In genomic region chr3:169658311-169658931, GRCh38 we compare ENCODE assay signal across 11 cellular contexts. TPM values are rescaled to one million over a fixed set of nuclear protein-coding genes. Genes with fewer than 3 reads are reported as not detected.
A peak's percentile ranks its signal among the peaks of the same experiment; 100 is the strongest.
DNase-seq lines count a peak whose midpoint lies in the region; ATAC-seq and TF ChIP-seq lines count a peak whose summit lies in the region.
"Had no signal": no experiment of that assay in that cellular context is flagged by ENCODE, and none has a peak within 500 bp of the region (broad histone marks: within the 10 kb centered on the region; RNA-seq: fewer than 3 reads in every experiment).

No MANE protein-coding gene starts in this region.

- peak overlapping the region; percentile 55 for H2BK5ac ChIP-seq in neuronal stem cell (ENCODE audit: low read length)

- H3K27ac ChIP-seq in heart left ventricle (peak overlapping the region; percentile 28 to 96 (median 88)), neuronal stem cell (replicated peaks; ENCODE audit: low read length) (no peak overlapping the region)

- H2BK15ac ChIP-seq in neuronal stem cell (ENCODE audit: low read length), result peak overlapping the region; percentile 88

- TF ChIP-seq CTCF in WI38 (IDR thresholded peaks at IDR 0.05; ENCODE audit: low read depth, low read length) (no peak), heart left ventricle (IDR thresholded peaks at IDR 0.05) (no peak), GM13976 (IDR thresholded peaks at IDR 0.05; ENCODE audit: borderline replicate concordance, control extremely low read depth, extremely low read depth, insufficient read depth, missing control alignments) (no peak)

- TF ChIP-seq POLR2A in heart left ventricle (IDR thresholded peaks at IDR 0.05), result no peak

- in situ Hi-C loops in GM13976 (cut with MboI; ENCODE audit: low sequenced_read_pairs, unreplicated experiment), result loop anchor here (25.0 kb wide), 1 partner anchor 521 kb away; no protein-coding TSS in a partner anchor

- peak overlapping the region; percentile 90 for H3K18ac ChIP-seq in neuronal stem cell (ENCODE audit: low read length)

- H3K4me2 ChIP-seq in neuronal stem cell (ENCODE audit: insufficient read depth, low read length, poor library complexity, severe bottlenecking), result peak overlapping the region; percentile 76

- H2BK120ac ChIP-seq in neuronal stem cell (ENCODE audit: low read depth, low read length), result no peak overlapping the region

- H3K4me1 ChIP-seq in heart left ventricle (peaks cover 0 to 60% (median 17%) of the 10 kb centered on the region in 12 donors), neuronal stem cell (ENCODE audit: control insufficient read depth in 2 of 2, insufficient read depth in 1 of 2, low read depth in 1 of 2, low read length in 2 of 2) (peaks cover 2 to 12% of the 10 kb centered on the region in 2 donors)

- H3K23ac ChIP-seq in neuronal stem cell (ENCODE audit: low read depth, low read length, poor library complexity), result no peak overlapping the region

- 2 to 4% (median 3%) methylated on average over 16 to 25 of the region's 25 CpGs for WGBS in heart left ventricle, 4 donors
- no CpG with 5 or more reads among the region's 25 CpGs for WGBS in neuronal stem cell (ENCODE audit: extremely low coverage in 2 of 2, insufficient read length in 2 of 2, insufficient replicate concordance in 1 of 2), 2 donors

- H4K91ac ChIP-seq in neuronal stem cell (ENCODE audit: low read depth, low read length, poor library complexity), result no peak overlapping the region

- H4K8ac ChIP-seq in neuronal stem cell (ENCODE audit: low read depth, low read length), result no peak overlapping the region

- H3K9ac ChIP-seq in neuronal stem cell (ENCODE audit: low read depth, low read length, poor library complexity), result peak overlapping the region; percentile 82

- peaks cover 3 to 62% (median 30%) of the 10 kb centered on the region in 9 donors for H3K27me3 ChIP-seq in heart left ventricle
- H3K27me3 ChIP-seq in neuronal stem cell (ENCODE audit: control insufficient read depth in 3 of 3, insufficient read depth in 3 of 3, low read depth in 1 of 3, low read length in 3 of 3), result peaks cover 0 to 82% (median 19%) of the 10 kb centered on the region in 3 experiments

- no peaks in the 10 kb centered on the region for H3K36me3 ChIP-seq in heart left ventricle
- no peaks in the 10 kb centered on the region for H3K36me3 ChIP-seq in neuronal stem cell (replicated peaks in 1 of 2; ENCODE audit: control insufficient read depth in 2 of 2, insufficient read depth in 2 of 2, low read length in 2 of 2)

- peak in 2 of 4 donors; percentile 2 to 43 for ATAC-seq in heart left ventricle

- intact Hi-C loops in heart left ventricle (cut with DNase I), result loop anchor here in 1 of 10 donors (2.0 to 10.0 kb wide), 2 partner anchors 40 to 94 kb away; no protein-coding TSS in a partner anchor

- peak overlapping the region; percentile 84 for H3K4ac ChIP-seq in neuronal stem cell (ENCODE audit: low read length)

- H3K14ac ChIP-seq in neuronal stem cell (ENCODE audit: low read length), result no peak overlapping the region

- peak overlapping the region; percentile 91 for H2AK5ac ChIP-seq in neuronal stem cell (ENCODE audit: low read depth, low read length)

- H3K9me3 ChIP-seq in heart left ventricle, result no peaks in the 10 kb centered on the region
- no peaks in the 10 kb centered on the region for H3K9me3 ChIP-seq in neuronal stem cell (replicated peaks in 1 of 2; ENCODE audit: control insufficient read depth in 2 of 2, insufficient read depth in 1 of 2, low read depth in 1 of 2, low read length in 2 of 2)

- DNase-seq in CD1c-positive myeloid dendritic cell (ENCODE audit: extremely low spot score), result peak; percentile 65
- DNase-seq in heart left ventricle, result peak; percentile 38 to 58 (median 56)
- DNase-seq in neuronal stem cell (ENCODE audit: low spot score), result peak; percentile 29
- DNase-seq in cortex of kidney (lab: John Stamatoyannopoulos, UW), result no peak
- DNase-seq in SKM-1 treated with dmso at 0.1 percent for 144 hours (lab: John Stamatoyannopoulos, UW; ENCODE audit: unreplicated experiment), result no peak
- no peak for DNase-seq in NCI-H510A treated with DMSO at 0.1 percent for 48 hours (lab: John Stamatoyannopoulos, UW)
- no peak for DNase-seq in GM13976 (ENCODE audit: low spot score)
- DNase-seq: activated effector memory CD4-positive, alpha-beta T cell treated with Interleukin-2 at 50 U/mL for 16 hours; NCI-H2081 had no signal

- peaks cover 2% of the 10 kb centered on the region for H3K79me1 ChIP-seq in neuronal stem cell (ENCODE audit: low read depth, low read length)

- peak overlapping the region; percentile 77 for H2BK12ac ChIP-seq in neuronal stem cell (ENCODE audit: low read length)

- H3K4me3 ChIP-seq in WI38 (ENCODE audit: low read depth, low read length), result peak overlapping the region; percentile 29; the same call in 1 of the 2 replicates
- peak overlapping the region in 11 of 12 donors; percentile 5 to 95 (median 75) for H3K4me3 ChIP-seq in heart left ventricle
- H3K4me3 ChIP-seq in neuronal stem cell (ENCODE audit: low read length in 2 of 2), result peak overlapping the region in 1 of 2 donors; percentile 70

- no peak overlapping the region for H2AFZ ChIP-seq in neuronal stem cell (ENCODE audit: low read length)

RNA-seq across cellular contexts. Expression of gene MECOM, which starts 5.1 kb away (rescaled TPM):
- total RNA-seq in heart left ventricle, result 10 to 100 TPM; 11.2 to 22.4 (median 17.1) TPM
- polyA plus RNA-seq in heart left ventricle, result 1 to 10 TPM; 5.8 to 9.2 TPM
- 2.4 TPM for polyA plus RNA-seq in neuronal stem cell (2013, experiment 1 of 2)
- 2.4 TPM for polyA plus RNA-seq in neuronal stem cell (2013, experiment 2 of 2)
- polyA plus RNA-seq: CD14-positive monocyte had no signal

Comparison
In these comparisons a context has a peak if more than half of its experiments do, and no peak if none do; other contexts are left out.
1. DNase-seq: peak in CD1c-positive myeloid dendritic cell (single experiment), heart left ventricle (5 of 5) and neuronal stem cell (single experiment); none in cortex of kidney (single experiment), SKM-1 treated with dmso at 0.1 percent for 144 hours (single experiment), NCI-H510A treated with DMSO at 0.1 percent for 48 hours (single experiment) and GM13976 (single experiment).